Comparison of ENCODE assay signal across 26 cellular contexts in the genomic region with DNA sequence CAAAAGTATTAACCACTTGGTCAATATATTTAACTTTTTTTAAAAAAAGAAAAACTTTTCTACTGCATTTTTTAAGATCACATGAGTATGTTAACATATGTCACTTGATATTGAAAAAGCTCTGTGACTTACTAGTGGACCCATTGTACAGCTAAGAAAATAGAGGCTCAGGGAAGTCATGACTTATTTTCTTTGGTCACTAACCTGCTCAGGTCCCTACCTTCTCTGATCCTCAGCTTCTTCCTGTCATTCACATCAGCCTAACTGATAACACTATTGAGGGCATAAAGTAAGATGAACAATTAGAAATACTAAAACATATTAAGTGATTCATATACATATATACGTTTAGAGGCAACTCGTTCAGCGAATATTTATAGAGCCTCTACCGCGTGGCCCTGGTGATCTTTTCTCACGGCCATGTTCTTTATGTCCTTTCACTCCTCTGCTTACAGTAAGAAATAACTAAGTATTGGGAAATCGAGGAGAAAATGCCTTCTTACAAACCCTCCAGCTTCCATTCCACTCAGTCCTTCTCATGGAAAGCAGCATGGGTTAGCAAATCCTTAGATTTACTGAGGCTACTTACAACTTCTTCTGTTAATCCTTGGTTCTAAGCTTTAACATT. TPM values are rescaled to one million over a fixed set of nuclear protein-coding genes. Genes with fewer than 3 reads are reported as not detected.
DNase-seq lines count a peak whose midpoint lies in the region; TF ChIP-seq lines count a peak whose summit lies in the region.
"Had no signal": no experiment of that assay in that cellular context is flagged by ENCODE, and none has a peak within 500 bp of the region (broad histone marks: within the 10 kb centered on the region; RNA-seq: fewer than 3 reads in every experiment).

No MANE protein-coding gene starts in this region.

- H3K4me1 ChIP-seq in H9 (ENCODE audit: insufficient read depth, low read length) (no peaks in the 10 kb centered on the region), hepatocyte (ENCODE audit: insufficient read depth) (peaks cover 7% of the 10 kb centered on the region), smooth muscle cell (ENCODE audit: low read depth) (peaks cover 40% of the 10 kb centered on the region), ascending aorta (peaks cover 0 to 6% of the 10 kb centered on the region in 2 donors)
- H3K4me1 ChIP-seq: colonic mucosa had no signal

- no peaks in the 10 kb centered on the region for H3K27me3 ChIP-seq in H9 (ENCODE audit: insufficient read depth, low read length)
- H3K27me3 ChIP-seq in hepatocyte, result no peaks in the 10 kb centered on the region
- H3K27me3 ChIP-seq in smooth muscle cell (ENCODE audit: low read depth), result no peaks in the 10 kb centered on the region
- H3K27me3 ChIP-seq in ascending aorta, result no peaks in the 10 kb centered on the region
- H3K27me3 ChIP-seq: colonic mucosa, esophagus squamous epithelium, neutrophil had no signal

- H3K23me2 ChIP-seq in H9 (ENCODE audit: insufficient read length, low read depth, low read length, poor library complexity, severe bottlenecking), result no peaks in the 10 kb centered on the region

- no peak overlapping the region for H3K14ac ChIP-seq in H9 (ENCODE audit: insufficient read depth, low read length)

- H3K9ac ChIP-seq in H9 (ENCODE audit: extremely low read depth, insufficient read length, low read length) (no peak overlapping the region), smooth muscle cell (ENCODE audit: low read depth) (peak overlapping the region; percentile 58)

- TF ChIP-seq CTCF in H9 (conservative IDR thresholded peaks at IDR 0.05), result no peak
- TF ChIP-seq CTCF in brain (conservative IDR thresholded peaks at IDR 0.05), result no peak
- no peak for TF ChIP-seq CTCF in hepatocyte (IDR thresholded peaks at IDR 0.05; ENCODE audit: poor library complexity)
- TF ChIP-seq CTCF in smooth muscle cell (IDR thresholded peaks at IDR 0.05; ENCODE audit: borderline replicate concordance, insufficient read depth, poor library complexity, severe bottlenecking), result no peak
- TF ChIP-seq CTCF in ascending aorta (IDR thresholded peaks at IDR 0.05), result no peak

- intact Hi-C loops in ascending aorta (cut with DNase I), result no loop called here

- no peaks in the 10 kb centered on the region for H3K36me3 ChIP-seq in hepatocyte (replicated peaks; ENCODE audit: insufficient read depth, low read depth)
- H3K36me3 ChIP-seq in smooth muscle cell (ENCODE audit: low read depth), result no peaks in the 10 kb centered on the region
- H3K36me3 ChIP-seq in ascending aorta, result no peaks in the 10 kb centered on the region
- H3K36me3 ChIP-seq: colonic mucosa, esophagus squamous epithelium, neutrophil, thoracic aorta had no signal

- peaks cover 39% of the 10 kb centered on the region for H3F3A ChIP-seq in smooth muscle cell (ENCODE audit: low read depth)

- H3K9me2 ChIP-seq in hepatocyte (replicated peaks; ENCODE audit: insufficient read depth), result no peaks in the 10 kb centered on the region

- H2BK120ac ChIP-seq in H9 (ENCODE audit: low read depth, low read length, poor library complexity, severe bottlenecking), result no peak overlapping the region

- peaks cover 7 to 20% (median 13%) of the 10 kb centered on the region in 3 experiments; a peak in 6 of 7 replicates for H3K36me3 Mint-ChIP-seq in H9 (ENCODE audit: insufficient read depth in 1 of 3, low read depth in 3 of 3)
- peaks cover 79% of the 10 kb centered on the region for H3K36me3 Mint-ChIP-seq in brain

- no peak overlapping the region for H3T11ph ChIP-seq in H9 (ENCODE audit: low read length)

- no peak overlapping the region for H4K5ac ChIP-seq in H9 (ENCODE audit: insufficient read length, low read depth, low read length)

- no peak overlapping the region for H2BK20ac ChIP-seq in H9 (ENCODE audit: low read depth, low read length, poor library complexity, severe bottlenecking)

- H4K91ac ChIP-seq in H9 (ENCODE audit: insufficient read length, low read depth, low read length), result no peak overlapping the region

- H4K20me1 ChIP-seq in H9 (ENCODE audit: control insufficient read depth, insufficient read depth, insufficient read length), result no peaks in the 10 kb centered on the region
- H4K20me1 ChIP-seq in hepatocyte (ENCODE audit: insufficient read depth, poor library complexity, severe bottlenecking), result no peaks in the 10 kb centered on the region
- H4K20me1 ChIP-seq in smooth muscle cell (ENCODE audit: low read depth), result no peaks in the 10 kb centered on the region

- H2AK5ac ChIP-seq in H9 (ENCODE audit: insufficient read length, low read length), result no peak overlapping the region

- H4K8ac ChIP-seq in H9 (replicated peaks; ENCODE audit: insufficient read length, low read depth, low read length), result no peak overlapping the region

- H3K79me2 ChIP-seq in H9 (ENCODE audit: insufficient read depth, low read length) (peaks cover 3% of the 10 kb centered on the region; the same call in 1 of the 2 replicates), hepatocyte (peaks cover 41% of the 10 kb centered on the region), smooth muscle cell (ENCODE audit: low read depth) (peaks cover 65% of the 10 kb centered on the region)

- H3K9me3 Mint-ChIP-seq in H9 (peaks cover 5 to 7% of the 10 kb centered on the region in 2 experiments), brain (peaks cover 3 to 22% (median 9%) of the 10 kb centered on the region in 5 experiments)
- H3K9me3 Mint-ChIP-seq: activated CD8-positive, alpha-beta T cell treated with anti-CD3 and anti-CD28 coated beads for 36 hours; effector memory CD8-positive, alpha-beta T cell had no signal

- peaks cover 2% of the 10 kb centered on the region for H3K79me1 ChIP-seq in H9 (ENCODE audit: insufficient read depth, low read depth, low read length, poor library complexity, severe bottlenecking)

- DNase-seq in H9 (no peak), hepatocyte (ENCODE audit: low spot score) (peak; percentile 32), smooth muscle cell (lab: John Stamatoyannopoulos, UW; ENCODE audit: unreplicated experiment) (no peak), ascending aorta (ENCODE audit: low spot score in 2 of 2) (no peak), occipital lobe (lab: John Stamatoyannopoulos, UW) (no peak)
- no peak for DNase-seq in NK-92 treated with Interleukin-12 subunit alpha and Interleukin-12 subunit beta, amount 100 ng/mL, for 24 hours (lab: John Stamatoyannopoulos, UW)
- DNase-seq: activated CD4-positive, alpha-beta T cell treated with anti-CD3 and anti-CD28 coated beads for 1 hour; activated CD8-positive, alpha-beta T cell treated with anti-CD3 and anti-CD28 coated beads for 36 hours; colonic mucosa; effector memory CD8-positive, alpha-beta T cell; esophagus squamous epithelium; glutamatergic neuron; KG1; mammary epithelial cell; MM.1S; NCI-H1436 treated with DMSO at 0.1 percent for 48 hours; NCI-H2171; NCI-H524; SHP77 treated with DMSO at 0.1 percent for 48 hours; stimulated activated CD4-positive, alpha-beta T cell treated with anti-CD3 and anti-CD28 coated beads, Interleukin-4, amount 100 ng/mL, for 4 hours; stimulated activated naive CD4-positive, alpha-beta T cell; SW 1271 had no signal

- H3K4me1 Mint-ChIP-seq in H9 (peaks cover 28 to 38% of the 10 kb centered on the region in 2 experiments), brain (peaks cover 60% of the 10 kb centered on the region)

- H3K23ac ChIP-seq in H9 (ENCODE audit: insufficient read length, low read depth, low read length), result no peak overlapping the region

- H3K27ac ChIP-seq in H9 (ENCODE audit: insufficient read length, low read depth, low read length) (no peak overlapping the region), hepatocyte (peak overlapping the region; percentile 58), smooth muscle cell (ENCODE audit: low read depth) (peak overlapping the region; percentile 91), ascending aorta (no peak overlapping the region)
- H3K27ac ChIP-seq: colonic mucosa, esophagus squamous epithelium, neutrophil, thoracic aorta had no signal

- no peak overlapping the region for H3K4me3 Mint-ChIP-seq in H9
- H3K4me3 Mint-ChIP-seq in brain, result peak overlapping the region in 2 of 5 experiments; percentile 24 to 46
- H3K4me3 Mint-ChIP-seq: activated CD8-positive, alpha-beta T cell treated with anti-CD3 and anti-CD28 coated beads for 36 hours; activated naive CD8-positive, alpha-beta T cell; effector memory CD8-positive, alpha-beta T cell had no signal

- H3K27me3 Mint-ChIP-seq in H9 (ENCODE audit: low read depth) (no peaks in the 10 kb centered on the region), brain (peaks cover 4% of the 10 kb centered on the region)
- H3K27me3 Mint-ChIP-seq: activated CD8-positive, alpha-beta T cell treated with anti-CD3 and anti-CD28 coated beads for 36 hours; activated naive CD8-positive, alpha-beta T cell; effector memory CD8-positive, alpha-beta T cell had no signal

- no peak overlapping the region for H3K56ac ChIP-seq in H9 (ENCODE audit: insufficient read length, low read depth, low read length)

- no peak overlapping the region for H3K18ac ChIP-seq in H9 (ENCODE audit: insufficient read length, low read depth, low read length)

- H3K4ac ChIP-seq in H9 (ENCODE audit: low read depth, low read length), result no peak overlapping the region

- H3K9me3 ChIP-seq in H9 (ENCODE audit: control insufficient read depth, low read depth, low read length) (no peaks in the 10 kb centered on the region), hepatocyte (ENCODE audit: low read depth) (no peaks in the 10 kb centered on the region), smooth muscle cell (replicated peaks; ENCODE audit: low read depth) (no peaks in the 10 kb centered on the region), ascending aorta (no peaks in the 10 kb centered on the region)
- H3K9me3 ChIP-seq: colonic mucosa, esophagus squamous epithelium, neutrophil, thoracic aorta had no signal

- H2AFZ ChIP-seq in H9 (ENCODE audit: low read length), result no peak overlapping the region
- no peak overlapping the region for H2AFZ ChIP-seq in hepatocyte
- H2AFZ ChIP-seq in smooth muscle cell (ENCODE audit: low read depth), result no peak overlapping the region

- H2BK5ac ChIP-seq in H9 (ENCODE audit: insufficient read length, low read length), result no peak overlapping the region

- H3K4me2 ChIP-seq in H9 (ENCODE audit: insufficient read depth, insufficient read length, low read length), result no peak overlapping the region
- H3K4me2 ChIP-seq in hepatocyte, result peak overlapping the region; percentile 46
- H3K4me2 ChIP-seq in smooth muscle cell, result peak overlapping the region; percentile 73

- no peak overlapping the region for H2BK15ac ChIP-seq in H9 (ENCODE audit: low read depth, low read length)

- H3K27ac Mint-ChIP-seq in H9 (peak overlapping the region in 2 of 3 experiments; percentile 12 to 75; a peak in 3 of 7 replicates), brain (peak overlapping the region in 4 of 5 experiments; percentile 15 to 76 (median 50))
- H3K27ac Mint-ChIP-seq: activated CD8-positive, alpha-beta T cell treated with anti-CD3 and anti-CD28 coated beads for 36 hours; activated naive CD8-positive, alpha-beta T cell had no signal

- no peak overlapping the region for H2BK12ac ChIP-seq in H9 (ENCODE audit: insufficient read length, low read depth, low read length)

- H3K4me3 ChIP-seq in hepatocyte (no peak overlapping the region), smooth muscle cell (peak overlapping the region; percentile 8), ascending aorta (no peak overlapping the region)
- H3K4me3 ChIP-seq: colonic mucosa, esophagus squamous epithelium, thoracic aorta had no signal

- no CpG with 5 or more reads among the region's 7 CpGs for WGBS in H9 (ENCODE audit: extremely low coverage, insufficient read length, low lambda C conversion rate)
- 61% methylated on average over 7 of the region's 7 CpGs for WGBS in hepatocyte (ENCODE audit: low lambda C conversion rate, missing lambda C conversion rate)
- WGBS in smooth muscle cell (ENCODE audit: low lambda C conversion rate), result 14% methylated on average over 7 of the region's 7 CpGs

RNA-seq across cellular contexts. Expression of gene AGPAT4, which starts 19.6 kb away (rescaled TPM):
- total RNA-seq in H9 (2021) (19.5 and 22.0 TPM in 2 replicates), hepatocyte (7.7 and 10.6 TPM in 2 replicates), smooth muscle cell (49.3 and 51.8 TPM in 2 replicates), ascending aorta (6.8 TPM), occipital lobe (73.2 TPM)
- polyA plus RNA-seq in brain (ENCODE audit: insufficient read depth, low read depth, low replicate concordance) (18.1 TPM), hepatocyte (11.8 and 14.5 TPM in 2 replicates), smooth muscle cell (41.5 and 51.4 TPM in 2 replicates)

Comparison
In these comparisons a context has a peak if more than half of its experiments do, and no peak if none do; other contexts are left out.
1. H3K27ac ChIP-seq: peak in hepatocyte (single experiment) and smooth muscle cell (single experiment); none in H9 (single experiment) and ascending aorta (0 of 2).